8 cellular contexts compared by ENCODE assay signal in genomic region chr12:113655479-113655878, GRCh38.
"Had no signal": no experiment of that assay in that cellular context is flagged by ENCODE, and none has a peak within 500 bp of the region (broad histone marks: within the 10 kb centered on the region; RNA-seq: fewer than 3 reads in every experiment).

No MANE protein-coding gene starts in this region.

- ATAC-seq: GM12878 had no signal

- DNase-seq: GDM1, GF-D8 had no signal

- FAIRE-seq: G401.6, GM12878, GM12891, GM12892, GM18507, GM19239 had no signal

- H3K4me3 ChIP-seq: GM12878 had no signal
